ENCODE assay signal across 16 cellular contexts in genomic region chr2:235908826-235909225, GRCh38.
A peak's percentile ranks its signal among the peaks of the same experiment; 100 is the strongest.
DNase-seq lines count a peak whose midpoint lies in the region; ATAC-seq, FAIRE-seq and TF ChIP-seq lines count a peak whose summit lies in the region.
"Had no signal": no experiment of that assay in that cellular context is flagged by ENCODE, and none has a peak within 500 bp of the region (broad histone marks: within the 10 kb centered on the region; RNA-seq: fewer than 3 reads in every experiment).

No MANE protein-coding gene starts in this region.

- H3K27ac ChIP-seq in pancreas = no peak overlapping the region
- H3K27ac ChIP-seq: heart left ventricle, SK-N-MC, upper lobe of right lung had no signal

- no peaks in the 10 kb centered on the region for H3K36me3 ChIP-seq in pancreas
- H3K36me3 ChIP-seq: upper lobe of right lung had no signal

- no peaks in the 10 kb centered on the region for H3K4me1 ChIP-seq in pancreas
- H3K4me1 ChIP-seq: heart left ventricle, upper lobe of right lung had no signal

- H3K27me3 ChIP-seq in pancreas = no peaks in the 10 kb centered on the region
- H3K27me3 ChIP-seq: heart left ventricle, upper lobe of right lung had no signal

- intact Hi-C loops in activated T-helper 1 cell treated with anti-CD3 and anti-CD28 coated beads, Interleukin-12 subunit alpha, Interleukin-12 subunit beta, Interleukin-2, Interleukin-4 antibody, amounts not matched to agents 30 ng/mL and 10 ng/mL and 1 ng/mL, durations not matched to agents 14 hours and 24 hours and 36 hours (cut with micrococcal nuclease) = no loop called here
- intact Hi-C loops in pancreas (cut with DNase I) = no loop called here

- TF ChIP-seq POLR2A in erythroblast (IDR thresholded peaks at IDR 0.05; ENCODE audit: low read length) = no peak

- DNase-seq in erythroblast (lab: John Stamatoyannopoulos, UW) (peak; percentile 20 to 51), progenitor cell of endocrine pancreas (ENCODE audit: low spot score, unreplicated experiment) (no peak), DMS79 treated with DMSO at 0.1 percent for 48 hours (lab: John Stamatoyannopoulos, UW) (no peak), pancreas (no peak)
- DNase-seq in activated T-helper 1 cell treated with anti-CD3 and anti-CD28 coated beads, Interleukin-12 subunit alpha, Interleukin-12 subunit beta, Interleukin-2, Interleukin-4 antibody, amounts not matched to agents 30 ng/mL and 10 ng/mL and 1 ng/mL, durations not matched to agents 14 hours and 24 hours and 36 hours (ENCODE audit: low spot score) = no peak
- DNase-seq: activated CD4-positive, alpha-beta memory T cell treated with anti-CD3 and anti-CD28 coated beads for 36 hours; COR-L47; effector CD8-positive, alpha-beta T cell; heart left ventricle; NCI-H187 treated with DMSO at 0.1 percent for 48 hours; retina; upper lobe of right lung had no signal

- FAIRE-seq in pancreas (lab: Jason Lieb, UNC) = no peak

- H3K9me3 Mint-ChIP-seq in activated T-helper 1 cell treated with anti-CD3 and anti-CD28 coated beads, Interleukin-12 subunit alpha, Interleukin-12 subunit beta, Interleukin-2, Interleukin-4 antibody, amounts not matched to agents 30 ng/mL and 10 ng/mL and 1 ng/mL, durations not matched to agents 14 hours and 24 hours and 36 hours = no peaks in the 10 kb centered on the region
- peaks cover 3% of the 10 kb centered on the region for H3K9me3 Mint-ChIP-seq in progenitor cell of endocrine pancreas (ENCODE audit: low read depth)
- H3K9me3 Mint-ChIP-seq: activated CD4-positive, alpha-beta memory T cell treated with anti-CD3 and anti-CD28 coated beads for 36 hours had no signal

- peaks cover 4% of the 10 kb centered on the region for H3K27me3 Mint-ChIP-seq in activated T-helper 1 cell treated with anti-CD3 and anti-CD28 coated beads, Interleukin-12 subunit alpha, Interleukin-12 subunit beta, Interleukin-2, Interleukin-4 antibody, amounts not matched to agents 30 ng/mL and 10 ng/mL and 1 ng/mL, durations not matched to agents 14 hours and 24 hours and 36 hours (ENCODE audit: insufficient read depth)
- H3K27me3 Mint-ChIP-seq in progenitor cell of endocrine pancreas = peaks cover 2% of the 10 kb centered on the region

- ATAC-seq in GM18909 (IDR thresholded peaks at IDR 0.05; ENCODE audit: poor library complexity, unreplicated experiment) (peak; percentile 95), GM21576 (IDR thresholded peaks at IDR 0.05; ENCODE audit: unreplicated experiment) (peak; percentile 91), HG03378 (IDR thresholded peaks at IDR 0.05; ENCODE audit: unreplicated experiment) (peak; percentile 83), pancreas (no peak)
- ATAC-seq: heart left ventricle, upper lobe of right lung had no signal

- H3K4me1 Mint-ChIP-seq in activated T-helper 1 cell treated with anti-CD3 and anti-CD28 coated beads, Interleukin-12 subunit alpha, Interleukin-12 subunit beta, Interleukin-2, Interleukin-4 antibody, amounts not matched to agents 30 ng/mL and 10 ng/mL and 1 ng/mL, durations not matched to agents 14 hours and 24 hours and 36 hours (ENCODE audit: low read depth) = no peaks in the 10 kb centered on the region
- H3K4me1 Mint-ChIP-seq in progenitor cell of endocrine pancreas (ENCODE audit: low read depth) = peaks cover 5% of the 10 kb centered on the region

- TF ChIP-seq CTCF in progenitor cell of endocrine pancreas (IDR thresholded peaks at IDR 0.05; ENCODE audit: unreplicated experiment) (no peak), pancreas (IDR thresholded peaks at IDR 0.05) (no peak)

- H3K4me3 Mint-ChIP-seq in activated T-helper 1 cell treated with anti-CD3 and anti-CD28 coated beads, Interleukin-12 subunit alpha, Interleukin-12 subunit beta, Interleukin-2, Interleukin-4 antibody, amounts not matched to agents 30 ng/mL and 10 ng/mL and 1 ng/mL, durations not matched to agents 14 hours and 24 hours and 36 hours = no peak overlapping the region
- no peak overlapping the region for H3K4me3 Mint-ChIP-seq in progenitor cell of endocrine pancreas (ENCODE audit: low read depth)
- H3K4me3 Mint-ChIP-seq: activated CD4-positive, alpha-beta memory T cell treated with anti-CD3 and anti-CD28 coated beads for 36 hours had no signal

- 84 to 86% methylated on average over 6 of the region's 6 CpGs for WGBS in pancreas, 2 donors

- H3K27ac Mint-ChIP-seq in activated T-helper 1 cell treated with anti-CD3 and anti-CD28 coated beads, Interleukin-12 subunit alpha, Interleukin-12 subunit beta, Interleukin-2, Interleukin-4 antibody, amounts not matched to agents 30 ng/mL and 10 ng/mL and 1 ng/mL, durations not matched to agents 14 hours and 24 hours and 36 hours = no peak overlapping the region
- no peak overlapping the region for H3K27ac Mint-ChIP-seq in progenitor cell of endocrine pancreas
- H3K27ac Mint-ChIP-seq: activated CD4-positive, alpha-beta memory T cell treated with anti-CD3 and anti-CD28 coated beads for 36 hours had no signal

- H3K4me3 ChIP-seq in pancreas = no peak overlapping the region
- H3K4me3 ChIP-seq: heart left ventricle, SK-N-MC, upper lobe of right lung had no signal

- H3K9me3 ChIP-seq in pancreas = no peaks in the 10 kb centered on the region
- H3K9me3 ChIP-seq: heart left ventricle, upper lobe of right lung had no signal

- H3K36me3 Mint-ChIP-seq in activated T-helper 1 cell treated with anti-CD3 and anti-CD28 coated beads, Interleukin-12 subunit alpha, Interleukin-12 subunit beta, Interleukin-2, Interleukin-4 antibody, amounts not matched to agents 30 ng/mL and 10 ng/mL and 1 ng/mL, durations not matched to agents 14 hours and 24 hours and 36 hours (ENCODE audit: low read depth) = no peaks in the 10 kb centered on the region
- peaks cover 20% of the 10 kb centered on the region for H3K36me3 Mint-ChIP-seq in progenitor cell of endocrine pancreas (ENCODE audit: insufficient read depth)
- H3K36me3 Mint-ChIP-seq: activated CD4-positive, alpha-beta memory T cell treated with anti-CD3 and anti-CD28 coated beads for 36 hours had no signal

Comparison
In these comparisons a context has a peak if more than half of its experiments do, and no peak if none do; other contexts are left out.
1. ATAC-seq: peak in GM18909 (single experiment), GM21576 (single experiment) and HG03378 (single experiment); none in pancreas (0 of 4).
2. DNase-seq: peak in erythroblast (2 of 2); none in activated T-helper 1 cell treated with anti-CD3 and anti-CD28 coated beads, Interleukin-12 subunit alpha, Interleukin-12 subunit beta, Interleukin-2, Interleukin-4 antibody, amounts not matched to agents 30 ng/mL and 10 ng/mL and 1 ng/mL, durations not matched to agents 14 hours and 24 hours and 36 hours (single experiment), progenitor cell of endocrine pancreas (single experiment), DMS79 treated with DMSO at 0.1 percent for 48 hours (single experiment) and pancreas (0 of 6).